In the genomic region with DNA sequence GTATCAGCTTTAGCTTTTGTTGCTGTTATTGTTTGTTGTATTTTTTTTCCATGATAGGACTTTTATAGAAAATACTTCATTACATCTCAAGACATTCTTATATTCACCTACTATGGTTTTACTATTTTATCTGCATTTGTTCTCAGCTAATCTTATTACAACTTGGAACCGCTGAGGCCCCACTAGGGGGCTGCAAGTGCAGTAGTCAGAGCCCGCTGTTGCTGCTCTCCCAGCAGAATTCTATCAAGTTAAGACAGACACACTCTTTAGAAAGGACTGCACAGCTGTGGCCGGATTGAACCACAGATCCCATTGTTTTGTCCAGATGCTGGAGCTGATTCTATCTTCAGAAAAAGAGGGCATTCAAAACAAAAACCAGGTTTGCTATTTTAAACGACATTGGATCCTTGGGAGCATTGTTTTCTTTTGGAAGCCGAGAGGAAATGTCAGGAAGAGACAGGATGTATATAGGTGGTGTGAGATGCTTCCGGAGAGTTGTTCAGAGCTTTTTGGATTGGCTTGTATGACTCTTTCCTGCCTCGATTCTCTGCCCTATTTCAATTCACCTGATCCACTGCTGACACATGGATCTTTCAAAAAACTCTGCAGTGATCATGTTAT, we compare ENCODE assay signal across 11 cellular contexts.
DNase-seq lines count a peak whose midpoint lies in the region; ATAC-seq and TF ChIP-seq lines count a peak whose summit lies in the region.
"Had no signal": no experiment of that assay in that cellular context is flagged by ENCODE, and none has a peak within 500 bp of the region (broad histone marks: within the 10 kb centered on the region; RNA-seq: fewer than 3 reads in every experiment).

No MANE protein-coding gene starts in this region.

- DNase-seq in NCI-H82 (lab: John Stamatoyannopoulos, UW) (peak; percentile 79), epithelial cell of esophagus (ENCODE audit: low read depth) (peak; percentile 7), mucosa of gallbladder (ENCODE audit: low spot score) (no peak), mesenteric fat pad (ENCODE audit: low spot score) (no peak), NCI-H524 treated with DMSO at 0.1 percent for 48 hours (lab: John Stamatoyannopoulos, UW) (no peak)
- DNase-seq: NCI-H446 treated with DMSO at 0.1 percent for 48 hours had no signal

- TF ChIP-seq CTCF in epithelial cell of esophagus (IDR thresholded peaks at IDR 0.05; ENCODE audit: insufficient read depth, low read depth, low read length, missing control alignments) (peak; percentile 24), parathyroid adenoma (IDR thresholded peaks at IDR 0.05) (peak; percentile 73)

- no peaks in the 10 kb centered on the region for H3K4me1 ChIP-seq in parathyroid adenoma
- H3K4me1 ChIP-seq: adrenal gland, prostate gland had no signal

- peak; percentile 52 for ATAC-seq in GM18498 (IDR thresholded peaks at IDR 0.05; ENCODE audit: unreplicated experiment)
- ATAC-seq in GM18505 (IDR thresholded peaks at IDR 0.05; ENCODE audit: unreplicated experiment): no peak

- no peak overlapping the region for H3K9ac ChIP-seq in parathyroid adenoma

- no peak for TF ChIP-seq POLR2A in GM18505 (IDR thresholded peaks at IDR 0.05; ENCODE audit: borderline replicate concordance, extremely low read depth, insufficient read depth, insufficient read length)

- no peak overlapping the region for H3K4me3 ChIP-seq in epithelial cell of esophagus (ENCODE audit: low read length)
- H3K4me3 ChIP-seq in parathyroid adenoma (ENCODE audit: low read depth, low read length): no peak overlapping the region
- H3K4me3 ChIP-seq: adrenal gland, prostate gland had no signal

- no peaks in the 10 kb centered on the region for H3K27me3 ChIP-seq in parathyroid adenoma (ENCODE audit: control insufficient read depth, insufficient read depth, low read length)
- H3K27me3 ChIP-seq: adrenal gland had no signal

- H3K36me3 ChIP-seq in parathyroid adenoma (ENCODE audit: control insufficient read depth, insufficient read depth, low read length): no peaks in the 10 kb centered on the region
- H3K36me3 ChIP-seq: adrenal gland, prostate gland had no signal

- no peak overlapping the region for H3K27ac ChIP-seq in parathyroid adenoma
- H3K27ac ChIP-seq: adrenal gland, prostate gland had no signal

- H2AFZ ChIP-seq in parathyroid adenoma: peak overlapping the region; percentile 66

- H3K4me2 ChIP-seq in parathyroid adenoma (ENCODE audit: low read length): peak overlapping the region; percentile 37

- H3K9me3 ChIP-seq in parathyroid adenoma (ENCODE audit: control insufficient read depth, low read length): no peaks in the 10 kb centered on the region
- H3K9me3 ChIP-seq: adrenal gland, prostate gland had no signal

- no peaks in the 10 kb centered on the region for H3K79me2 ChIP-seq in parathyroid adenoma

Comparison
In these comparisons a context has a peak if more than half of its experiments do, and no peak if none do; other contexts are left out.
1. DNase-seq: peak in NCI-H82 (single experiment) and epithelial cell of esophagus (single experiment); none in mucosa of gallbladder (single experiment), mesenteric fat pad (single experiment) and NCI-H524 treated with DMSO at 0.1 percent for 48 hours (single experiment).